In genomic region chr11:103464420-103464819, GRCh38 we compare ENCODE assay signal across 19 cellular contexts.
"Had no signal": no experiment of that assay in that cellular context is flagged by ENCODE, and none has a peak within 500 bp of the region (broad histone marks: within the 10 kb centered on the region; RNA-seq: fewer than 3 reads in every experiment).

No MANE protein-coding gene starts in this region.

- ATAC-seq: body of pancreas; effector memory CD8-positive, alpha-beta T cell; esophagus mucosa; left lung; lower lobe of right lung; pancreas; psoas muscle had no signal

- DNase-seq: activated CD4-positive, alpha-beta T cell treated with anti-CD3 and anti-CD28 coated beads for 4 hours; activated CD4-positive, alpha-beta T cell treated with anti-CD3 and anti-CD28 coated beads, Interleukin-2, amount 50 U/mL, for 48 hours; activated CD8-positive, alpha-beta memory T cell treated with anti-CD3 and anti-CD28 coated beads for 24 hours; activated effector memory CD4-positive, alpha-beta T cell treated with Interleukin-2 at 50 U/mL for 16 hours; activated naive CD4-positive, alpha-beta T cell treated with Interleukin-2 at 50 U/mL for 16 hours; anterior cingulate cortex; body of pancreas; effector memory CD8-positive, alpha-beta T cell; left lung; lower lobe of right lung; mesendoderm; pancreas; psoas muscle; stimulated activated naive CD4-positive, alpha-beta T cell treated with Interleukin-2 at 50 U/mL for 16 hours; T-helper 1 cell had no signal

- H3K27me3 ChIP-seq: body of pancreas, left lung, pancreas, right atrium auricular region, tibial nerve had no signal

- H3K4me1 ChIP-seq: body of pancreas, left lung, lower lobe of right lung, pancreas, psoas muscle, right atrium auricular region, tibial nerve had no signal

- H3K4me3 ChIP-seq: body of pancreas, coronary artery, left lung, lower lobe of right lung, pancreas, psoas muscle, right atrium auricular region, tibial nerve had no signal

- H3K36me3 ChIP-seq: left lung, lower lobe of right lung, pancreas, right atrium auricular region had no signal

- H3K9me3 ChIP-seq: body of pancreas, left lung, lower lobe of right lung, pancreas, psoas muscle, right atrium auricular region, tibial nerve had no signal

- H3K27ac ChIP-seq: body of pancreas, coronary artery, left lung, lower lobe of right lung, pancreas, psoas muscle, right atrium auricular region, tibial nerve had no signal
